ENCODE assay signal across 15 cellular contexts in the genomic region with DNA sequence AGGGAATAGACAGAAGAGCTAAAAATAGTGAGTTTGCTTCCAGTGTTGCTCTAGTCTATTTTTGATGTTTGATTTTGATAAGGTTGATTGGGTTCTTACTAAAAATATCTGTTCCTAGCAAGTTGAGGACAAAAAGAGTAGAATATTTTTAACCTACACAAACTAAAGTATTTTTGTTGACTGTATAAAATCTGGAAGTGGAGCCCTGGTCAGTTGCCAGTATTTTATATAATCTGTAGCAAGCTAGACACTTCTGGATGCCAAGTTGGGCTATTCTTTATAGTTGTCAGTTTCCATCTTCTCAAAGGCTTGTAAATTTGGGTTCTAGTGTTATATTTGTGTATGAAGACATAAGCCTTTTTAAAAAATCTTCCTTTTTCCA. TPM values are rescaled to one million over a fixed set of nuclear protein-coding genes. Genes with fewer than 3 reads are reported as not detected.
DNase-seq lines count a peak whose midpoint lies in the region; ATAC-seq and TF ChIP-seq lines count a peak whose summit lies in the region.
"Had no signal": no experiment of that assay in that cellular context is flagged by ENCODE, and none has a peak within 500 bp of the region (broad histone marks: within the 10 kb centered on the region; RNA-seq: fewer than 3 reads in every experiment).

No MANE protein-coding gene starts in this region.

- H4K20me1 ChIP-seq in MM.1S (ENCODE audit: insufficient read depth, low read length): no peaks in the 10 kb centered on the region

- H3K4me3 Mint-ChIP-seq in activated T-helper 17 cell treated with anti-CD3 and anti-CD28 coated beads, Interleukin-2, amount 50 U/mL, for 72 hours: no peak overlapping the region
- H3K4me3 Mint-ChIP-seq: CD8-positive, alpha-beta T cell had no signal

- intact Hi-C loops in testis (cut with DNase I; ENCODE audit: low total_unique reads): no loop called here

- peaks cover 3% of the 10 kb centered on the region; the same call in 1 of the 2 replicates for H3K36me3 ChIP-seq in MM.1S (replicated peaks; ENCODE audit: insufficient read depth, low read length)
- H3K36me3 ChIP-seq in testis (ENCODE audit: low read depth, missing control alignments): no peaks in the 10 kb centered on the region

- H3K9me3 Mint-ChIP-seq in activated T-helper 17 cell treated with anti-CD3 and anti-CD28 coated beads, Interleukin-2, amount 50 U/mL, for 72 hours: peaks cover 10% of the 10 kb centered on the region

- DNase-seq in MM.1S (no peak), coronary artery (ENCODE audit: low spot score) (no peak), middle frontal gyrus (ENCODE audit: extremely low spot score, low spot score) (peak; percentile 57), testis (no peak)
- DNase-seq: activated CD4-positive, alpha-beta T cell treated with anti-CD3 and anti-CD28 coated beads, Interleukin-2, amount 50 U/mL, for 1 hour; CD8-positive, alpha-beta T cell; KG1; mucosa of descending colon; NCI-H1694 treated with DMSO at 0.1 percent for 48 hours; RPMI8226; stimulated activated naive CD8-positive, alpha-beta T cell treated with anti-CD3 and anti-CD28 coated beads, Interleukin-15, Interleukin-2, amounts not matched to agents 100 U/mL and 50 U/mL, for 24 hours had no signal

- no peaks in the 10 kb centered on the region for H3K9me3 ChIP-seq in MM.1S (replicated peaks; ENCODE audit: insufficient read depth, low read length)
- no peaks in the 10 kb centered on the region for H3K9me3 ChIP-seq in testis
- H3K9me3 ChIP-seq: mucosa of descending colon had no signal

- peaks cover 71% of the 10 kb centered on the region for H3K79me2 ChIP-seq in MM.1S (ENCODE audit: low read length)

- peaks cover 21% of the 10 kb centered on the region for H3K36me3 Mint-ChIP-seq in activated T-helper 17 cell treated with anti-CD3 and anti-CD28 coated beads, Interleukin-2, amount 50 U/mL, for 72 hours (ENCODE audit: low read depth)

- no peaks in the 10 kb centered on the region for H3K9me2 ChIP-seq in MM.1S (replicated peaks; ENCODE audit: insufficient read depth, low read length)

- TF ChIP-seq CTCF in MM.1S (IDR thresholded peaks at IDR 0.05; ENCODE audit: low read length) (no peak), coronary artery (IDR thresholded peaks at IDR 0.05) (no peak), testis (IDR thresholded peaks at IDR 0.05) (no peak)

- no peak overlapping the region for H2AFZ ChIP-seq in MM.1S (ENCODE audit: low read length)

- no peak overlapping the region for H3K9ac ChIP-seq in MM.1S (ENCODE audit: low read length)

- H3K4me1 Mint-ChIP-seq in activated T-helper 17 cell treated with anti-CD3 and anti-CD28 coated beads, Interleukin-2, amount 50 U/mL, for 72 hours: peaks cover 10% of the 10 kb centered on the region

- H3K4me3 ChIP-seq in MM.1S (ENCODE audit: low read length): no peak overlapping the region
- no peak overlapping the region for H3K4me3 ChIP-seq in coronary artery
- no peak overlapping the region for H3K4me3 ChIP-seq in testis
- H3K4me3 ChIP-seq: mucosa of descending colon had no signal

- no peak for ATAC-seq in activated T-helper 17 cell treated with anti-CD3 and anti-CD28 coated beads, Interleukin-2, amount 50 U/mL, for 72 hours (replicated peaks)
- ATAC-seq in HG03159 (IDR thresholded peaks at IDR 0.05; ENCODE audit: unreplicated experiment) (no peak), HG02870 (IDR thresholded peaks at IDR 0.05; ENCODE audit: unreplicated experiment) (no peak), GM18519 (IDR thresholded peaks at IDR 0.05; ENCODE audit: low FRiP score, unreplicated experiment) (no peak)
- ATAC-seq: CD8-positive, alpha-beta T cell; mucosa of descending colon; stimulated activated naive CD8-positive, alpha-beta T cell treated with anti-CD3 and anti-CD28 coated beads, Interleukin-15, Interleukin-2, amounts not matched to agents 100 U/mL and 50 U/mL, for 24 hours had no signal

- H3K4me1 ChIP-seq in MM.1S (ENCODE audit: low read length) (peaks cover 35% of the 10 kb centered on the region), testis (peaks cover 52% of the 10 kb centered on the region)

- no peak overlapping the region for H3K27ac Mint-ChIP-seq in activated T-helper 17 cell treated with anti-CD3 and anti-CD28 coated beads, Interleukin-2, amount 50 U/mL, for 72 hours
- H3K27ac Mint-ChIP-seq: CD8-positive, alpha-beta T cell had no signal

- H3F3A ChIP-seq in MM.1S (ENCODE audit: insufficient read depth, low read length): peaks cover 20% of the 10 kb centered on the region

- no peaks in the 10 kb centered on the region for H3K27me3 ChIP-seq in MM.1S (replicated peaks; ENCODE audit: insufficient read depth, low read length)
- H3K27me3 ChIP-seq in testis: no peaks in the 10 kb centered on the region

- no peaks in the 10 kb centered on the region for H3K27me3 Mint-ChIP-seq in activated T-helper 17 cell treated with anti-CD3 and anti-CD28 coated beads, Interleukin-2, amount 50 U/mL, for 72 hours

- peak overlapping the region; percentile 5; the same call in 1 of the 2 replicates for H3K4me2 ChIP-seq in MM.1S (ENCODE audit: low read depth, low read length)

- TF ChIP-seq POLR2A in testis (IDR thresholded peaks at IDR 0.05): no peak

- no peak overlapping the region for H3K27ac ChIP-seq in MM.1S (ENCODE audit: low read length)
- peak overlapping the region; percentile 52 to 56 for H3K27ac ChIP-seq in coronary artery
- H3K27ac ChIP-seq in testis: peak overlapping the region; percentile 6 to 55

RNA-seq across cellular contexts. Expression of a gene that starts 56.6 kb away (rescaled TPM):
- total RNA-seq in testis: 100 to 1,000 TPM in 1 of 2 donors, 10 to 100 TPM in 1; 93.5 to 113 TPM
- 59.6 TPM for polyA plus RNA-seq in testis (ENCODE audit: insufficient read depth, low read depth, low replicate concordance)
- total RNA-seq in activated T-helper 17 cell treated with anti-CD3 and anti-CD28 coated beads, Interleukin-2, amount 50 U/mL, for 72 hours: 10 to 100 TPM; 32.2 to 45.2 TPM
